ENCODE assay signal across 24 cellular contexts in genomic region chr1:168751195-168751650, GRCh38. TPM values are rescaled to one million over a fixed set of nuclear protein-coding genes. Genes with fewer than 3 reads are reported as not detected.
A peak's percentile ranks its signal among the peaks of the same experiment; 100 is the strongest.
DNase-seq lines count a peak whose midpoint lies in the region; ATAC-seq, FAIRE-seq and TF ChIP-seq lines count a peak whose summit lies in the region.
"Had no signal": no experiment of that assay in that cellular context is flagged by ENCODE, and none has a peak within 500 bp of the region (broad histone marks: within the 10 kb centered on the region; RNA-seq: fewer than 3 reads in every experiment).

No MANE protein-coding gene starts in this region.

- POLR2A ChIA-PET in A549 (lab: Yijun Ruan, JAX) = no interaction called here
- POLR2A ChIA-PET in activated CD4-positive, alpha-beta T cell treated with anti-CD3 and anti-CD28 coated beads for 36 hours (lab: Charles Lee) = no interaction called here

- no peaks in the 10 kb centered on the region for H3K36me3 Mint-ChIP-seq in activated CD4-positive, alpha-beta T cell treated with anti-CD3 and anti-CD28 coated beads for 36 hours (ENCODE audit: low read depth)
- H3K36me3 Mint-ChIP-seq: activated naive CD4-positive, alpha-beta T cell treated with anti-CD3 and anti-CD28 coated beads, Interleukin-2, amount 50 U/mL, for 72 hours; naive thymus-derived CD8-positive, alpha-beta T cell; type B pancreatic cell had no signal

- H3K27ac ChIP-seq in A549 = peak overlapping the region in 1 of 2 experiments; percentile 42; a peak in 3 of 6 replicates
- H3K27ac ChIP-seq in body of pancreas = no peak overlapping the region
- H3K27ac ChIP-seq: cardiac muscle cell, epithelial cell of prostate, gastrocnemius medialis had no signal

- H3K36me3 ChIP-seq in body of pancreas (replicated peaks in 1 of 2; ENCODE audit: insufficient read depth in 1 of 2, low read depth in 2 of 2) (no peaks in the 10 kb centered on the region), mucosa of descending colon (ENCODE audit: low read depth) (no peaks in the 10 kb centered on the region)
- H3K36me3 ChIP-seq: cardiac muscle cell, gastrocnemius medialis had no signal

- peaks cover 18% of the 10 kb centered on the region for H3K27me3 Mint-ChIP-seq in activated CD4-positive, alpha-beta T cell treated with anti-CD3 and anti-CD28 coated beads for 36 hours
- H3K27me3 Mint-ChIP-seq: type B pancreatic cell had no signal

- H3K9me3 ChIP-seq in A549 = no peaks in the 10 kb centered on the region
- H3K9me3 ChIP-seq in body of pancreas = no peaks in the 10 kb centered on the region
- H3K9me3 ChIP-seq in mucosa of descending colon = no peaks in the 10 kb centered on the region
- H3K9me3 ChIP-seq: gastrocnemius medialis had no signal

- ATAC-seq in A549 = peak; percentile 27 to 57; a peak in 5 of 6 replicates
- peak; percentile 48 for ATAC-seq in body of pancreas
- peak; percentile 16 for ATAC-seq in mucosa of descending colon
- ATAC-seq in activated CD4-positive, alpha-beta T cell treated with anti-CD3 and anti-CD28 coated beads for 36 hours = no peak
- ATAC-seq: activated CD8-positive, alpha-beta T cell treated with anti-CD3 and anti-CD28 coated beads, Interleukin-2, amount 10 ng/mL, durations not matched to agents 7 days and 5 days; activated naive CD4-positive, alpha-beta T cell treated with anti-CD3 and anti-CD28 coated beads, Interleukin-2, amount 50 U/mL, for 72 hours; activated T-cell treated with anti-CD3 and anti-CD28 coated beads, Interleukin-2, amount 50 U/mL, for 72 hours; gastrocnemius medialis; naive thymus-derived CD8-positive, alpha-beta T cell; Right ventricle myocardium inferior; T-helper 17 cell had no signal

- TF ChIP-seq EP300 in A549 (IDR thresholded peaks at IDR 0.05) = no peak

- H3K4me1 ChIP-seq in A549 = peaks cover 28% of the 10 kb centered on the region
- H3K4me1 ChIP-seq in body of pancreas = no peaks in the 10 kb centered on the region
- H3K4me1 ChIP-seq in mucosa of descending colon (ENCODE audit: low read depth) = peaks cover 9% of the 10 kb centered on the region

- intact Hi-C loops in body of pancreas (cut with DNase I) (no loop called here), mucosa of descending colon (cut with DNase I, micrococcal nuclease) (no loop called here)
- intact Hi-C loops in activated CD4-positive, alpha-beta T cell treated with anti-CD3 and anti-CD28 coated beads for 36 hours (cut with DNase I, micrococcal nuclease) = no loop called here

- WGBS in A549 (ENCODE audit: missing lambda C conversion rate) = 58% methylated on average over 3 of the region's 3 CpGs
- WGBS in body of pancreas, 2 donors = 45 to 50% methylated on average over 3 of the region's 3 CpGs

- H3K27ac Mint-ChIP-seq in activated CD4-positive, alpha-beta T cell treated with anti-CD3 and anti-CD28 coated beads for 36 hours = no peak overlapping the region
- H3K27ac Mint-ChIP-seq: activated CD8-positive, alpha-beta T cell treated with anti-CD3 and anti-CD28 coated beads, Interleukin-2, amount 10 ng/mL, durations not matched to agents 7 days and 5 days; activated naive CD4-positive, alpha-beta T cell treated with anti-CD3 and anti-CD28 coated beads, Interleukin-2, amount 50 U/mL, for 72 hours; activated T-cell treated with anti-CD3 and anti-CD28 coated beads, Interleukin-2, amount 50 U/mL, for 72 hours; naive thymus-derived CD8-positive, alpha-beta T cell; T-helper 17 cell; type B pancreatic cell had no signal

- H3K4me1 Mint-ChIP-seq in activated CD4-positive, alpha-beta T cell treated with anti-CD3 and anti-CD28 coated beads for 36 hours = no peaks in the 10 kb centered on the region
- H3K4me1 Mint-ChIP-seq: naive thymus-derived CD8-positive, alpha-beta T cell; T-helper 17 cell had no signal

- no peak overlapping the region for H3K4me3 ChIP-seq in A549
- H3K4me3 ChIP-seq in body of pancreas = no peak overlapping the region
- no peak overlapping the region for H3K4me3 ChIP-seq in mucosa of descending colon
- no peak overlapping the region for H3K4me3 ChIP-seq in foreskin fibroblast (ENCODE audit: low read depth in 1 of 2, low read length in 2 of 2)
- H3K4me3 ChIP-seq: cardiac muscle cell, gastrocnemius medialis, lung had no signal

- TF ChIP-seq POLR2A in A549 (IDR thresholded peaks at IDR 0.05; ENCODE audit: low read length) = no peak
- TF ChIP-seq POLR2A in body of pancreas (IDR thresholded peaks at IDR 0.05) = no peak

- TF ChIP-seq CTCF in A549 (IDR thresholded peaks at IDR 0.05) (no peak), body of pancreas (IDR thresholded peaks at IDR 0.05) (peak in 2 of 7 experiments; percentile 5 to 31), mucosa of descending colon (IDR thresholded peaks at IDR 0.05) (no peak), foreskin fibroblast (IDR thresholded peaks at IDR 0.05; ENCODE audit: low read depth, low read length) (no peak)

- H3K4me3 Mint-ChIP-seq in activated CD4-positive, alpha-beta T cell treated with anti-CD3 and anti-CD28 coated beads for 36 hours = no peak overlapping the region
- H3K4me3 Mint-ChIP-seq: activated CD8-positive, alpha-beta T cell treated with anti-CD3 and anti-CD28 coated beads, Interleukin-2, amount 10 ng/mL, durations not matched to agents 7 days and 5 days; activated T-cell treated with anti-CD3 and anti-CD28 coated beads, Interleukin-2, amount 50 U/mL, for 72 hours; naive thymus-derived CD8-positive, alpha-beta T cell; T-helper 17 cell; type B pancreatic cell had no signal

- FAIRE-seq in A549 (lab: Jason Lieb, UNC) = no peak

- no peak for TF ChIP-seq RAD21 in A549 (conservative IDR thresholded peaks at IDR 0.05 in 1 of 2, IDR thresholded peaks at IDR 0.05 in 1 of 2)

- CTCF ChIA-PET in A549 (lab: Yijun Ruan, JAX) = interaction anchor here (1.2 kb wide), 1 partner anchor 31 kb away, joined by 3 read pairs; no protein-coding TSS in a partner anchor
- CTCF ChIA-PET in activated CD4-positive, alpha-beta T cell treated with anti-CD3 and anti-CD28 coated beads for 36 hours (lab: Charles Lee) = interaction anchor here (0.9 kb wide), 1 partner anchor 9 kb away, joined by 3 read pairs; no protein-coding TSS in a partner anchor

- no peaks in the 10 kb centered on the region for H3K9me3 Mint-ChIP-seq in activated CD4-positive, alpha-beta T cell treated with anti-CD3 and anti-CD28 coated beads for 36 hours (ENCODE audit: low read depth)
- H3K9me3 Mint-ChIP-seq: activated naive CD4-positive, alpha-beta T cell treated with anti-CD3 and anti-CD28 coated beads, Interleukin-2, amount 50 U/mL, for 72 hours; naive thymus-derived CD8-positive, alpha-beta T cell; type B pancreatic cell had no signal

- H3K4me2 ChIP-seq in A549 = peak overlapping the region; percentile 84

- no peaks in the 10 kb centered on the region for H3K27me3 ChIP-seq in body of pancreas
- H3K27me3 ChIP-seq: cardiac muscle cell, gastrocnemius medialis had no signal

- DNase-seq in A549 (ENCODE audit: low read depth in 1 of 2, low spot score in 1 of 2) = peak in 1 of 2 experiments; percentile 16
- DNase-seq in HT-29 (ENCODE audit: low spot score) = peak; percentile 6
- DNase-seq in body of pancreas = no peak
- no peak for DNase-seq in mucosa of descending colon
- DNase-seq in SIG-M5 (lab: John Stamatoyannopoulos, UW) = no peak
- DNase-seq in activated CD4-positive, alpha-beta T cell treated with anti-CD3 and anti-CD28 coated beads for 36 hours = no peak
- no peak for DNase-seq in foreskin fibroblast
- no peak for DNase-seq in AG08396 (ENCODE audit: low spot score)
- DNase-seq: ACHN; activated CD8-positive, alpha-beta T cell treated with anti-CD3 and anti-CD28 coated beads, Interleukin-2, amount 10 ng/mL, durations not matched to agents 7 days and 5 days; activated T-cell treated with anti-CD3 and anti-CD28 coated beads, Interleukin-2, amount 50 U/mL, for 72 hours; gastrocnemius medialis; naive thymus-derived CD8-positive, alpha-beta T cell; NCI-H187; stimulated activated naive CD4-positive, alpha-beta T cell treated with Interleukin-2 at 50 U/mL for 16 hours; T-helper 17 cell had no signal

TF ChIP-seq in A549, 52 proteins besides CTCF, POLR2A, EP300 and RAD21:
- TF ChIP-seq FOXS1 (CRISPR knock-in tag; IDR thresholded peaks at IDR 0.05) = no peak
- no peak for TF ChIP-seq BCL3 (IDR thresholded peaks at IDR 0.05)
- peak; percentile 85 for TF ChIP-seq MAFK (IDR thresholded peaks at IDR 0.05; ENCODE audit: partially characterized antibody)
- TF ChIP-seq USF2 (IDR thresholded peaks at IDR 0.05) = no peak
TF ChIP-seq in A549: peak in this region for 1.

RNA-seq across cellular contexts. Expression of gene DPT, which starts 22.2 kb away (rescaled TPM):
- polyA plus RNA-seq in A549 (2011; rRNA removed) (not detected in 2 replicates), A549 (2017; fragmentation: RNase III; extraction: RNeasy Plus Mini Kit Qiagen cat#74134 plus additional on column Dnase treatment) (not detected in 3 replicates)
- polyA plus RNA-seq in A549 (2012; cell fraction: cytosol; rRNA removed) = not detected in 2 replicates
- not detected in 2 replicates for polyA plus RNA-seq in A549 (2012; cell fraction: nucleus; rRNA removed)
- polyA minus RNA-seq in A549 (2011; rRNA and poly(A)+ RNA removed) = not detected in 2 replicates
- not detected in 2 replicates for total RNA-seq in HT-29 (2014; rRNA removed; shearing (Covaris generic))
- total RNA-seq in body of pancreas (10 to 100 TPM; 25.4 to 57.1 TPM), mucosa of descending colon (100 to 1,000 TPM in 1 of 3 donors, 10 to 100 TPM in 1, 1 to 10 TPM in 1; 4.8 to 277 (median 16.9) TPM)
- not detected for total RNA-seq in activated CD4-positive, alpha-beta T cell treated with anti-CD3 and anti-CD28 coated beads for 36 hours
- total RNA-seq: activated CD8-positive, alpha-beta T cell treated with anti-CD3 and anti-CD28 coated beads, Interleukin-2, amount 10 ng/mL, durations not matched to agents 7 days and 5 days; activated naive CD4-positive, alpha-beta T cell treated with anti-CD3 and anti-CD28 coated beads, Interleukin-2, amount 50 U/mL, for 72 hours; activated T-cell treated with anti-CD3 and anti-CD28 coated beads, Interleukin-2, amount 50 U/mL, for 72 hours; cardiac muscle cell; dermis microvascular lymphatic vessel endothelial cell; naive thymus-derived CD8-positive, alpha-beta T cell; NCI-H460; T-helper 17 cell had no signal
- polyA plus RNA-seq: cardiac muscle cell; naive thymus-derived CD8-positive, alpha-beta T cell had no signal
